17 cellular contexts compared by ENCODE assay signal in the genomic region with DNA sequence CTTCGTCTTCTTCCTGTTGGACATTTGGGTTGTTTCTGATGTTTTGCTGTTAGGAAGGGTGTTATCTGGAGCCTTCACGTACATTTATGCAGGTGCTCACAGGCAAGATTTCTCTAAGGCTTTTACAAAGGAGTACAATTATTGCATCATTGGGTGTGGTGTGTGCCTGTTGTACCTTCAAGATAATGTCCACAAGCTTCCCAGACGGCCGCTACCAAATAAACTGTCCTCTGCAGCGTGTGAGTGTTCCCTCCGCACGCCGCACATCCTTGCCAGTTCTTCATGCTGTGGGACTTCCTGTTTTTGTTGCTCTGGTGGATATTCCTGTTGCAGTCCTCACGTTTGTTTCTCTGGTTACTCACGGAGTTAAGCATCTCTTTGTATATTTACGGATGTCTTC.
DNase-seq lines count a peak whose midpoint lies in the region; ATAC-seq and TF ChIP-seq lines count a peak whose summit lies in the region.
"Had no signal": no experiment of that assay in that cellular context is flagged by ENCODE, and none has a peak within 500 bp of the region (broad histone marks: within the 10 kb centered on the region; RNA-seq: fewer than 3 reads in every experiment).

No MANE protein-coding gene starts in this region.

- no peaks in the 10 kb centered on the region for H3K27me3 ChIP-seq in A673 (replicated peaks; ENCODE audit: insufficient read depth, low read depth, low read length, poor library complexity)
- no peaks in the 10 kb centered on the region for H3K27me3 ChIP-seq in HL-60 (ENCODE audit: insufficient read depth, poor library complexity, severe bottlenecking)
- H3K27me3 ChIP-seq in right lobe of liver, result no peaks in the 10 kb centered on the region
- H3K27me3 ChIP-seq: esophagus muscularis mucosa, SJCRH30 had no signal

- H3K4me3 ChIP-seq in A673 (ENCODE audit: low read depth, low read length, poor library complexity, severe bottlenecking) (no peak overlapping the region), HL-60 (replicated peaks; ENCODE audit: insufficient read depth, low read length) (no peak overlapping the region), right lobe of liver (no peak overlapping the region)
- H3K4me3 ChIP-seq: esophagus muscularis mucosa, PC-9, SJCRH30 had no signal

- no peaks in the 10 kb centered on the region for H3K4me1 Mint-ChIP-seq in WTC11
- H3K4me1 Mint-ChIP-seq in activated T-helper 2 cell treated with anti-CD3 and anti-CD28 coated beads, Interferon-gamma antibody, Interleukin-2, Interleukin-4, amounts not matched to agents 10 μg/mL and 5 μg/mL and 100 μg/mL, durations not matched to agents 14 hours and 24 hours and 36 hours (ENCODE audit: low read depth), result peaks cover 3% of the 10 kb centered on the region
- H3K4me1 Mint-ChIP-seq in Calu3 (ENCODE audit: low read depth, unreplicated experiment), result no peaks in the 10 kb centered on the region

- BruUV-seq in A673 (replicated peaks; lab: Mats Ljungman, UMichigan) (no TSS peak), Calu3 (replicated peaks; lab: Mats Ljungman, UMichigan) (no TSS peak)

- CTCF ChIA-PET in A673 (lab: Charles Lee), result no interaction called here
- CTCF ChIA-PET in WTC11 (lab: Charles Lee), result no interaction called here
- CTCF ChIA-PET in Calu3 (lab: Charles Lee), result interaction anchor here (0.6 kb wide), 1 partner anchor 17 kb away, joined by 3 read pairs; no protein-coding TSS in a partner anchor

- H3K4me1 ChIP-seq in A673 (ENCODE audit: insufficient read depth, low read length, poor library complexity, severe bottlenecking) (no peaks in the 10 kb centered on the region), right lobe of liver (no peaks in the 10 kb centered on the region)
- H3K4me1 ChIP-seq: SJCRH30 had no signal

- WGBS in right lobe of liver (ENCODE audit: insufficient coverage, low coverage, low lambda C conversion rate, missing lambda C conversion rate), result 57% methylated on average over 8 of the region's 11 CpGs

- TF ChIP-seq CTCF in A673 (conservative IDR thresholded peaks at IDR 0.05; ENCODE audit: low read depth, low read length) (no peak), HL-60 (IDR thresholded peaks at IDR 0.05; ENCODE audit: insufficient read depth, low read length) (no peak), WTC11 (IDR thresholded peaks at IDR 0.05) (no peak), right lobe of liver (IDR thresholded peaks at IDR 0.05) (no peak), Calu3 (IDR thresholded peaks at IDR 0.05; ENCODE audit: unreplicated experiment) (no peak)

- TF ChIP-seq POLR2A in right lobe of liver (IDR thresholded peaks at IDR 0.05), result no peak

- ATAC-seq in WTC11 (no peak), right lobe of liver (peak; percentile 51 to 77 (median 67)), GM19463 (IDR thresholded peaks at IDR 0.05; ENCODE audit: unreplicated experiment) (no peak)

- H3K27ac ChIP-seq in A673 (ENCODE audit: low read depth, low read length, poor library complexity, severe bottlenecking) (peak overlapping the region; percentile 5), HL-60 (replicated peaks) (peak overlapping the region; percentile 55), right lobe of liver (peak overlapping the region in 1 of 3 donors; percentile 13)
- H3K27ac ChIP-seq: PC-9, SJCRH30 had no signal

- no peaks in the 10 kb centered on the region for H3K27me3 Mint-ChIP-seq in WTC11 (ENCODE audit: low read depth)
- no peaks in the 10 kb centered on the region for H3K27me3 Mint-ChIP-seq in activated T-helper 2 cell treated with anti-CD3 and anti-CD28 coated beads, Interferon-gamma antibody, Interleukin-2, Interleukin-4, amounts not matched to agents 10 μg/mL and 5 μg/mL and 100 μg/mL, durations not matched to agents 14 hours and 24 hours and 36 hours (ENCODE audit: low read depth)
- H3K27me3 Mint-ChIP-seq in Calu3 (ENCODE audit: unreplicated experiment), result no peaks in the 10 kb centered on the region

- no peak overlapping the region for H3K4me3 Mint-ChIP-seq in WTC11
- no peak overlapping the region for H3K4me3 Mint-ChIP-seq in activated T-helper 2 cell treated with anti-CD3 and anti-CD28 coated beads, Interferon-gamma antibody, Interleukin-2, Interleukin-4, amounts not matched to agents 10 μg/mL and 5 μg/mL and 100 μg/mL, durations not matched to agents 14 hours and 24 hours and 36 hours (ENCODE audit: low read depth)
- no peak overlapping the region for H3K4me3 Mint-ChIP-seq in Calu3 (ENCODE audit: low read depth, unreplicated experiment)

- intact Hi-C loops in A673 (cut with micrococcal nuclease; ENCODE audit: unreplicated experiment), result no loop called here
- intact Hi-C loops in right lobe of liver (cut with DNase I), result no loop called here
- intact Hi-C loops in activated T-helper 2 cell treated with anti-CD3 and anti-CD28 coated beads, Interferon-gamma antibody, Interleukin-2, Interleukin-4, amounts not matched to agents 10 μg/mL and 5 μg/mL and 100 μg/mL, durations not matched to agents 14 hours and 24 hours and 36 hours (cut with micrococcal nuclease), result no loop called here
- intact Hi-C loops in Calu3 (cut with micrococcal nuclease; ENCODE audit: unreplicated experiment), result no loop called here

- H3K9me3 ChIP-seq in A673 (ENCODE audit: low read depth, low read length, poor library complexity, severe bottlenecking) (no peaks in the 10 kb centered on the region), right lobe of liver (no peaks in the 10 kb centered on the region)
- H3K9me3 ChIP-seq: esophagus muscularis mucosa, SJCRH30 had no signal

- no peak for DNase-seq in A673 (ENCODE audit: low spot score)
- DNase-seq in HL-60 (ENCODE audit: low read depth in 1 of 2, low spot score in 1 of 2), result peak; percentile 8 to 79
- DNase-seq in WTC11 (ENCODE audit: low spot score), result no peak
- DNase-seq in right lobe of liver, result no peak
- DNase-seq in activated T-helper 2 cell treated with anti-CD3 and anti-CD28 coated beads, Interferon-gamma antibody, Interleukin-2, Interleukin-4, amounts not matched to agents 10 μg/mL and 5 μg/mL and 100 μg/mL, durations not matched to agents 14 hours and 24 hours and 36 hours (ENCODE audit: low spot score), result no peak
- DNase-seq in DMS153 (lab: John Stamatoyannopoulos, UW), result no peak
- no peak for DNase-seq in Calu3
- DNase-seq: activated gamma-delta T cell treated with Interleukin-2 at 50 U/mL for 16 hours, caudate nucleus, Karpas-422, NCI-H1417, NCI-H2171 treated with DMSO at 0.1 percent for 48 hours, NCI-H748 treated with DMSO at 0.1 percent for 48 hours, PC-9, SJCRH30 had no signal

- 0 out of 2 replicates have a peak overlapping the region, but pooled peaks have one; percentile 6 for H3K27ac Mint-ChIP-seq in WTC11
- H3K27ac Mint-ChIP-seq in activated T-helper 2 cell treated with anti-CD3 and anti-CD28 coated beads, Interferon-gamma antibody, Interleukin-2, Interleukin-4, amounts not matched to agents 10 μg/mL and 5 μg/mL and 100 μg/mL, durations not matched to agents 14 hours and 24 hours and 36 hours, result no peak overlapping the region
- H3K27ac Mint-ChIP-seq in Calu3 (ENCODE audit: unreplicated experiment), result no peak overlapping the region

- H3K36me3 ChIP-seq in A673 (ENCODE audit: insufficient read depth, low read length, poor library complexity, severe bottlenecking), result no peaks in the 10 kb centered on the region
- H3K36me3 ChIP-seq in right lobe of liver, result peaks cover 0 to 3% (median 1%) of the 10 kb centered on the region in 4 donors
- H3K36me3 ChIP-seq: SJCRH30 had no signal

- H3K9me3 Mint-ChIP-seq in WTC11 (no peaks in the 10 kb centered on the region; the same call in 1 of the 2 replicates), Calu3 (ENCODE audit: low read depth, unreplicated experiment) (no peaks in the 10 kb centered on the region)
- H3K9me3 Mint-ChIP-seq in activated T-helper 2 cell treated with anti-CD3 and anti-CD28 coated beads, Interferon-gamma antibody, Interleukin-2, Interleukin-4, amounts not matched to agents 10 μg/mL and 5 μg/mL and 100 μg/mL, durations not matched to agents 14 hours and 24 hours and 36 hours, result no peaks in the 10 kb centered on the region

- H3K36me3 Mint-ChIP-seq in WTC11, result peaks cover 8% of the 10 kb centered on the region
- H3K36me3 Mint-ChIP-seq in activated T-helper 2 cell treated with anti-CD3 and anti-CD28 coated beads, Interferon-gamma antibody, Interleukin-2, Interleukin-4, amounts not matched to agents 10 μg/mL and 5 μg/mL and 100 μg/mL, durations not matched to agents 14 hours and 24 hours and 36 hours (ENCODE audit: low read depth), result peaks cover 30% of the 10 kb centered on the region
- no peaks in the 10 kb centered on the region for H3K36me3 Mint-ChIP-seq in Calu3 (ENCODE audit: insufficient read depth, unreplicated experiment)

- POLR2A ChIA-PET in A673 (lab: Charles Lee; ENCODE audit: low non-redundant PET), result no interaction called here
- POLR2A ChIA-PET in WTC11 (lab: Charles Lee), result no interaction called here

TF ChIP-seq in WTC11, 78 proteins besides CTCF, POLR2A, EP300 and RAD21:
- no peak for TF ChIP-seq TEAD4 (CRISPR knock-in tag; IDR thresholded peaks at IDR 0.05)
- no peak for TF ChIP-seq TCF7 (CRISPR knock-in tag; IDR thresholded peaks at IDR 0.05; ENCODE audit: low read depth)
- TF ChIP-seq, protein P1, sequence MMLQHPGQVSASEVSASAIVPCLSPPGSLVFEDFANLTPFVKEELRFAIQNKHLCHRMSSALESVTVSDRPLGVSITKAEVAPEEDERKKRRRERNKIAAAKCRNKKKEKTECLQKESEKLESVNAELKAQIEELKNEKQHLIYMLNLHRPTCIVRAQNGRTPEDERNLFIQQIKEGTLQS (CRISPR knock-in tag; conservative IDR thresholded peaks at IDR 0.05), result no peak
- TF ChIP-seq, protein P2, sequence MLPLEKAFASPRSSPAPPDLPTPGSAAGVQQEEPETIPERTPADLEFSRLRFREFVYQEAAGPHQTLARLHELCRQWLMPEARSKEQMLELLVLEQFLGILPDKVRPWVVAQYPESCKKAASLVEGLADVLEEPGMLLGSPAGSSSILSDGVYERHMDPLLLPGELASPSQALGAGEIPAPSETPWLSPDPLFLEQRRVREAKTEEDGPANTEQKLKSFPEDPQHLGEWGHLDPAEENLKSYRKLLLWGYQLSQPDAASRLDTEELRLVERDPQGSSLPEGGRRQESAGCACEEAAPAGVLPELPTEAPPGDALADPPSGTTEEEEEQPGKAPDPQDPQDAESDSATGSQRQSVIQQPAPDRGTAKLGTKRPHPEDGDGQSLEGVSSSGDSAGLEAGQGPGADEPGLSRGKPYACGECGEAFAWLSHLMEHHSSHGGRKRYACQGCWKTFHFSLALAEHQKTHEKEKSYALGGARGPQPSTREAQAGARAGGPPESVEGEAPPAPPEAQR (CRISPR knock-in tag; IDR thresholded peaks at IDR 0.05), result no peak
- no peak for TF ChIP-seq FOXP1 (CRISPR knock-in tag; IDR thresholded peaks at IDR 0.05; ENCODE audit: borderline replicate concordance)
- no peak for TF ChIP-seq EMX1 (CRISPR knock-in tag; IDR thresholded peaks at IDR 0.05)
TF ChIP-seq in WTC11: peak in this region for 0.

Comparison
In these comparisons a context has a peak if more than half of its experiments do, and no peak if none do; other contexts are left out.
1. DNase-seq: peak in HL-60 (2 of 2); none in A673 (single experiment), WTC11 (single experiment), right lobe of liver (0 of 3), activated T-helper 2 cell treated with anti-CD3 and anti-CD28 coated beads, Interferon-gamma antibody, Interleukin-2, Interleukin-4, amounts not matched to agents 10 μg/mL and 5 μg/mL and 100 μg/mL, durations not matched to agents 14 hours and 24 hours and 36 hours (single experiment), DMS153 (single experiment) and Calu3 (single experiment).
2. ATAC-seq: peak in right lobe of liver (4 of 4); none in WTC11 (single experiment) and GM19463 (single experiment).